ENCODE assay signal across 14 cellular contexts in the genomic region with DNA sequence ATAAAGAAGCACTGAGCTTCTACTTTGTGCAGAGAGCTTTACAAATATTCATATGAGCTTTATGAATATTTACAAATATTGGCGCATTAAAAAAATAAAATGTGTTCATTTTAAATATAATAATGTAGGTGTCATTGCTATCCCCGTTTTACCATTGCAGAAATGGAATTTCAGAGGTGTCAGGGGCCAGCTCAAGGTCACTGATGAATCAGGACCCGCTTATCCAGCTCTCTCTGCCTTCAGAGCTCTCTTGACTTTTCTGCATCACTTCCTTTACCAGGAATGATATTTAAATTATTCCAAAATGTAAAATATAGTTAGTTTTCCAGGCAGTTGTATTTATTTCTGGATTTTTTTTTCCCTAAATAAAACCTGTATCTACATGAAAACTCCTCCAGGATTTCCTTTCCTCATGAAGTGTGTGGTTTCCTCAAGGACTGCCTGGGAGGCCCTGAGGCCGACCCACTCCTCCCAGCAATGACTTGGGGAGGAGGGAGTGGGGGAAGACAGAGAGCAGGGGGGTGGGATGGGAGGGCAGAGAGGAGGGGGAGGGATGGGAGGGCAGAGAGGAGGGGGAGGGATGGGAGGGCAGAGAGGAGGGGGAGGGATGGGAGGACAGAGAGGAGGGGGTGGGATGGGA.
DNase-seq lines count a peak whose midpoint lies in the region; ATAC-seq, FAIRE-seq and TF ChIP-seq lines count a peak whose summit lies in the region.
"Had no signal": no experiment of that assay in that cellular context is flagged by ENCODE, and none has a peak within 500 bp of the region (broad histone marks: within the 10 kb centered on the region; RNA-seq: fewer than 3 reads in every experiment).

No MANE protein-coding gene starts in this region.

- H2BK12ac ChIP-seq in neuronal stem cell (ENCODE audit: low read length): no peak overlapping the region

- H4K91ac ChIP-seq in neuronal stem cell (ENCODE audit: low read depth, low read length, poor library complexity): no peak overlapping the region

- H2BK15ac ChIP-seq in neuronal stem cell (ENCODE audit: low read length): no peak overlapping the region

- no peaks in the 10 kb centered on the region for H3K9me3 ChIP-seq in heart left ventricle
- H3K9me3 ChIP-seq in neuronal stem cell (replicated peaks in 1 of 2; ENCODE audit: control insufficient read depth in 2 of 2, insufficient read depth in 1 of 2, low read depth in 1 of 2, low read length in 2 of 2): no peaks in the 10 kb centered on the region
- H3K9me3 ChIP-seq: lower lobe of right lung had no signal

- no peak for FAIRE-seq in urothelium cell line (lab: Jason Lieb, UNC)

- no peak overlapping the region for H2BK5ac ChIP-seq in neuronal stem cell (ENCODE audit: low read length)

- H3K27me3 ChIP-seq in heart left ventricle: no peaks in the 10 kb centered on the region
- H3K27me3 ChIP-seq in neuronal stem cell (ENCODE audit: control insufficient read depth in 3 of 3, insufficient read depth in 3 of 3, low read depth in 1 of 3, low read length in 3 of 3): no peaks in the 10 kb centered on the region

- no peak overlapping the region for H3K14ac ChIP-seq in neuronal stem cell (ENCODE audit: low read length)

- no peak for ATAC-seq in heart left ventricle
- ATAC-seq in left ventricle myocardium superior: no peak
- ATAC-seq: activated CD8-positive, alpha-beta memory T cell treated with anti-CD3 and anti-CD28 coated beads, Interleukin-2, amount 10 ng/mL, durations not matched to agents 7 days and 5 days had no signal

- H2AFZ ChIP-seq in neuronal stem cell (ENCODE audit: low read length): no peak overlapping the region
- H2AFZ ChIP-seq: parathyroid adenoma had no signal

- no peak overlapping the region for H3K23ac ChIP-seq in neuronal stem cell (ENCODE audit: low read depth, low read length, poor library complexity)

- peaks cover 0 to 42% (median 15%) of the 10 kb centered on the region in 12 donors for H3K4me1 ChIP-seq in heart left ventricle
- peaks cover 8 to 16% of the 10 kb centered on the region in 2 donors for H3K4me1 ChIP-seq in neuronal stem cell (ENCODE audit: control insufficient read depth in 2 of 2, insufficient read depth in 1 of 2, low read depth in 1 of 2, low read length in 2 of 2)
- H3K4me1 ChIP-seq: lower lobe of right lung, parathyroid adenoma had no signal

- H3K36me3 ChIP-seq in heart left ventricle (no peaks in the 10 kb centered on the region), neuronal stem cell (replicated peaks in 1 of 2; ENCODE audit: control insufficient read depth in 2 of 2, insufficient read depth in 2 of 2, low read length in 2 of 2) (no peaks in the 10 kb centered on the region)
- H3K36me3 ChIP-seq: lower lobe of right lung had no signal

- intact Hi-C loops in heart left ventricle (cut with DNase I) (loop anchor here in 2 of 10 donors (5.0 kb wide), 2 partner anchors 52 to 62 kb away; no protein-coding TSS in a partner anchor), left ventricle myocardium superior (cut with micrococcal nuclease) (no loop called here)

- no peak overlapping the region for H4K8ac ChIP-seq in neuronal stem cell (ENCODE audit: low read depth, low read length)

- H2BK120ac ChIP-seq in neuronal stem cell (ENCODE audit: low read depth, low read length): no peak overlapping the region

- no peak for TF ChIP-seq POLR2A in heart left ventricle (IDR thresholded peaks at IDR 0.05)

- H3K4me2 ChIP-seq in neuronal stem cell (ENCODE audit: insufficient read depth, low read length, poor library complexity, severe bottlenecking): no peak overlapping the region

- peak overlapping the region; percentile 12 to 83 (median 72) for H3K27ac ChIP-seq in heart left ventricle
- no peak overlapping the region for H3K27ac ChIP-seq in coronary artery
- peak overlapping the region; percentile 76 for H3K27ac ChIP-seq in neuronal stem cell (replicated peaks; ENCODE audit: low read length)
- H3K27ac ChIP-seq: 22Rv1, lower lobe of right lung, parathyroid adenoma had no signal

- no peak overlapping the region for H3K9ac ChIP-seq in neuronal stem cell (ENCODE audit: low read depth, low read length, poor library complexity)
- H3K9ac ChIP-seq: parathyroid adenoma had no signal

- H3K4me3 ChIP-seq in heart left ventricle (peak overlapping the region in 4 of 12 donors; percentile 1 to 34 (median 20)), coronary artery (peak overlapping the region; percentile 30), neuronal stem cell (ENCODE audit: low read length in 2 of 2) (no peak overlapping the region)
- H3K4me3 ChIP-seq: lower lobe of right lung had no signal

- no peak overlapping the region for H3K18ac ChIP-seq in neuronal stem cell (ENCODE audit: low read length)

- H2AK5ac ChIP-seq in neuronal stem cell (ENCODE audit: low read depth, low read length): no peak overlapping the region

- no peak for DNase-seq in heart left ventricle
- DNase-seq in left ventricle myocardium superior: no peak
- no peak for DNase-seq in coronary artery (ENCODE audit: low spot score)
- DNase-seq in neuronal stem cell (ENCODE audit: low spot score): no peak
- DNase-seq in urothelium cell line (ENCODE audit: low spot score): peak; percentile 48
- DNase-seq in activated CD4-positive, CD25-positive, alpha-beta regulatory T cell treated with anti-CD3 and anti-CD28 coated beads, Interleukin-2, amount 50 U/mL, for 72 hours: no peak
- DNase-seq in NCI-H526 (lab: John Stamatoyannopoulos, UW): no peak
- no peak for DNase-seq in T-helper 1 cell
- DNase-seq: activated CD8-positive, alpha-beta memory T cell treated with anti-CD3 and anti-CD28 coated beads, Interleukin-2, amount 10 ng/mL, durations not matched to agents 7 days and 5 days; effector CD4-positive, alpha-beta T cell; lower lobe of right lung; NCI-H1436 treated with DMSO at 0.1 percent for 48 hours had no signal

- no peaks in the 10 kb centered on the region for H3K79me1 ChIP-seq in neuronal stem cell (ENCODE audit: low read depth, low read length)

- TF ChIP-seq CTCF in heart left ventricle (IDR thresholded peaks at IDR 0.05) (no peak), coronary artery (IDR thresholded peaks at IDR 0.05) (no peak)

- no peak overlapping the region for H3K4ac ChIP-seq in neuronal stem cell (ENCODE audit: low read length)

- WGBS in heart left ventricle, 4 donors: 45 to 50% (median 48%) methylated on average over 4 of the region's 4 CpGs
- WGBS in neuronal stem cell (ENCODE audit: extremely low coverage in 2 of 2, insufficient read length in 2 of 2, insufficient replicate concordance in 1 of 2), 2 donors: no CpG with 5 or more reads among the region's 4 CpGs

Comparison
In these comparisons a context has a peak if more than half of its experiments do, and no peak if none do; other contexts are left out.
1. H3K27ac ChIP-seq: peak in heart left ventricle (12 of 12) and neuronal stem cell (single experiment); none in coronary artery (0 of 2).